ENCODE assay signal across 18 cellular contexts in genomic region chr5:13662646-13663045, GRCh38.
A peak's percentile ranks its signal among the peaks of the same experiment; 100 is the strongest.
DNase-seq lines count a peak whose midpoint lies in the region; ATAC-seq and TF ChIP-seq lines count a peak whose summit lies in the region.
"Had no signal": no experiment of that assay in that cellular context is flagged by ENCODE, and none has a peak within 500 bp of the region (broad histone marks: within the 10 kb centered on the region; RNA-seq: fewer than 3 reads in every experiment).

No MANE protein-coding gene starts in this region.

- intact Hi-C loops in CD4-positive, alpha-beta T cell (cut with DNase I, micrococcal nuclease), result no loop called here

- no peaks in the 10 kb centered on the region for H3K9me3 ChIP-seq in CD4-positive, alpha-beta T cell (ENCODE audit: control insufficient read depth, low read length)
- H3K9me3 ChIP-seq in MG63, result peaks cover 3% of the 10 kb centered on the region; the same call in 1 of the 2 replicates

- H3K4me3 ChIP-seq in MG63, result no peak overlapping the region

- no peaks in the 10 kb centered on the region for H3K27me3 ChIP-seq in CD4-positive, alpha-beta T cell (ENCODE audit: control insufficient read depth, insufficient read depth, low read length)
- no peaks in the 10 kb centered on the region for H3K27me3 ChIP-seq in MG63

- no peak for TF ChIP-seq CTCF in CD4-positive, alpha-beta T cell (IDR thresholded peaks at IDR 0.05)

- H3K4me1 Mint-ChIP-seq in CD4-positive, alpha-beta T cell (ENCODE audit: low read depth), result no peaks in the 10 kb centered on the region
- H3K4me1 Mint-ChIP-seq: IgD-negative memory B cell had no signal

- H3K27me3 Mint-ChIP-seq in CD4-positive, alpha-beta T cell, result no peaks in the 10 kb centered on the region
- H3K27me3 Mint-ChIP-seq: IgD-negative memory B cell had no signal

- ATAC-seq in CD4-positive, alpha-beta T cell (ENCODE audit: poor library complexity), result no peak

- peaks cover 5% of the 10 kb centered on the region for H3K9me3 Mint-ChIP-seq in CD4-positive, alpha-beta T cell

- POLR2A ChIA-PET in CD4-positive, alpha-beta T cell (lab: Charles Lee), result no interaction called here

- CTCF ChIA-PET in CD4-positive, alpha-beta T cell (lab: Charles Lee), result no interaction called here

- DNase-seq in HS-5 (ENCODE audit: low read depth) (peak; percentile 80), RPMI7951 (ENCODE audit: low read depth) (peak; percentile 44), fibroblast of peridontal ligament (ENCODE audit: extremely low read depth) (peak; percentile 1), superior temporal gyrus (ENCODE audit: extremely low spot score) (peak; percentile 27), MG63 (no peak), medulla oblongata (ENCODE audit: extremely low spot score) (no peak)
- no peak for DNase-seq in CD4-positive, alpha-beta T cell
- DNase-seq: ACHN, AML-193, DMS79, HFFc6, Karpas-422, NCI-H1105, NCI-H2081, NCI-H510A, NCI-H774 had no signal

- no peak overlapping the region for H3K27ac Mint-ChIP-seq in CD4-positive, alpha-beta T cell
- H3K27ac Mint-ChIP-seq: HFFc6, IgD-negative memory B cell had no signal

- no peak overlapping the region for H3K27ac ChIP-seq in CD4-positive, alpha-beta T cell (ENCODE audit: low read depth, low read length)
- H3K27ac ChIP-seq: C4-2B had no signal

- H3K36me3 ChIP-seq in MG63, result no peaks in the 10 kb centered on the region

- no peak overlapping the region for H3K4me3 Mint-ChIP-seq in CD4-positive, alpha-beta T cell
- H3K4me3 Mint-ChIP-seq: IgD-negative memory B cell had no signal

- H3K36me3 Mint-ChIP-seq in CD4-positive, alpha-beta T cell (ENCODE audit: low read depth), result no peaks in the 10 kb centered on the region
- H3K36me3 Mint-ChIP-seq: IgD-negative memory B cell had no signal

Comparison
In these comparisons a context has a peak if more than half of its experiments do, and no peak if none do; other contexts are left out.
1. DNase-seq: peak in HS-5 (single experiment), RPMI7951 (single experiment), fibroblast of peridontal ligament (single experiment) and superior temporal gyrus (single experiment); none in CD4-positive, alpha-beta T cell (0 of 10), MG63 (single experiment) and medulla oblongata (single experiment).